Comparison of ENCODE assay signal across 9 cellular contexts in the genomic region with DNA sequence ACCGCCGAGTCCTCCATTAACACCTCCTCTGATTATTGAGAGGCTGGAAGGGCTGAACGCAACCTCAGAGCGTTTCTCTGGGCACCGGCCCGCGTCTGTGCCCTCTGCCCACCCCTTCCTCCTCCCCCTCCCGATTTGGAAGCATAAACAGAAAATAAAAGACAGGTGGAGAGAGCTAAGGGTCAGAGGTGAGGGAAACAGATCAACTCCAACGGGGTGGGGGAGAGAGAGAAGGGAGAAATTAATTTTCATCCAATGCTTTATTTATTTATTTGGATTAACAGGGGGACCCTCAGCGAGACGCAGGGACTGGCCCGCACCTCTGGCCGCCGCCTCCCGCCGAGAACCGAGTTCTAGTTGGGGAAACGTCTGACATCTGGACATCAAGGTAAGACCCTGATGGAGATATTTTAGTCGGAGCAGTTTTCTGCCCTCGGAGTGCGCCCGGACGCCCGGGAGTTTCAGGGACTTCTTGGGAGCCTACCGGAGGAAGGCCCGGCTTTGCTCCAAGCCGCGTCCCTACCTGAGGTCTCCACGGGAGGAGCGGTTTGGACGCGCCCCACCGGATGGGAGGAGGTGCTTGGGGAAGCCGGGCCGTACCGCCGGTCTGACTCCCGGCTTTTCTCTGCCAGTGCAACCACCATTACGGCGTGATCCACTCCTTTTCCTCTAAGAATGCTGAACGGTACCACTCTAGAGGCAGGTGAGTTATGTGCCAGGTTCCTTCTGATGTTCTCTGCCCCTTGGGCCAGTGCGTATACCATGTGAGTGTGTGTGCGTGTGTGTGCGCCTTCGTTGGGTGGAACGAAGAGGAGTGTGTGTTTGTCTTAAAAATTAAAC. TPM values are rescaled to one million over a fixed set of nuclear protein-coding genes. Genes with fewer than 3 reads are reported as not detected.
DNase-seq lines count a peak whose midpoint lies in the region; ATAC-seq and TF ChIP-seq lines count a peak whose summit lies in the region.
"Had no signal": no experiment of that assay in that cellular context is flagged by ENCODE, and none has a peak within 500 bp of the region (broad histone marks: within the 10 kb centered on the region; RNA-seq: fewer than 3 reads in every experiment).

No MANE protein-coding gene starts in this region.

- H3K27ac Mint-ChIP-seq in activated naive CD4-positive, alpha-beta T cell treated with anti-CD3 and anti-CD28 coated beads, Interleukin-2, amount 50 U/mL, for 24 hours = peak overlapping the region; percentile 59
- peak overlapping the region; percentile 90 for H3K27ac Mint-ChIP-seq in glutamatergic neuron (ENCODE audit: unreplicated experiment)
- H3K27ac Mint-ChIP-seq in stimulated activated naive CD8-positive, alpha-beta T cell treated with anti-CD3 and anti-CD28 coated beads, Interleukin-15, amount 100 ng/mL, for 72 hours = no peak overlapping the region

- peaks cover 78% of the 10 kb centered on the region for H3K27me3 Mint-ChIP-seq in activated naive CD4-positive, alpha-beta T cell treated with anti-CD3 and anti-CD28 coated beads, Interleukin-2, amount 50 U/mL, for 24 hours
- H3K27me3 Mint-ChIP-seq in glutamatergic neuron (ENCODE audit: unreplicated experiment) = peaks cover 43% of the 10 kb centered on the region
- H3K27me3 Mint-ChIP-seq in stimulated activated naive CD8-positive, alpha-beta T cell treated with anti-CD3 and anti-CD28 coated beads, Interleukin-15, amount 100 ng/mL, for 72 hours = peaks cover 99% of the 10 kb centered on the region

- peak overlapping the region; percentile 83 for H3K4me3 Mint-ChIP-seq in activated naive CD4-positive, alpha-beta T cell treated with anti-CD3 and anti-CD28 coated beads, Interleukin-2, amount 50 U/mL, for 24 hours
- peak overlapping the region; percentile 90 for H3K4me3 Mint-ChIP-seq in glutamatergic neuron (ENCODE audit: unreplicated experiment)
- peak overlapping the region; percentile 93 to 97 for H3K4me3 Mint-ChIP-seq in stimulated activated naive CD8-positive, alpha-beta T cell treated with anti-CD3 and anti-CD28 coated beads, Interleukin-15, amount 100 ng/mL, for 72 hours

- no peaks in the 10 kb centered on the region for H3K36me3 Mint-ChIP-seq in activated naive CD4-positive, alpha-beta T cell treated with anti-CD3 and anti-CD28 coated beads, Interleukin-2, amount 50 U/mL, for 24 hours
- H3K36me3 Mint-ChIP-seq in glutamatergic neuron (ENCODE audit: unreplicated experiment) = peaks cover 5% of the 10 kb centered on the region

- ATAC-seq in stimulated activated naive CD8-positive, alpha-beta T cell treated with anti-CD3 and anti-CD28 coated beads, Interleukin-15, amount 100 ng/mL, for 72 hours = peak; percentile 34
- ATAC-seq in GM21529 (IDR thresholded peaks at IDR 0.05; ENCODE audit: unreplicated experiment) (no peak), GM21381 (IDR thresholded peaks at IDR 0.05; ENCODE audit: unreplicated experiment) (no peak)

- in situ Hi-C loops in GM13977 (cut with MboI; ENCODE audit: low pct_unique_long_range_greater_than_20kb, low sequenced_read_pairs, unreplicated experiment) = no loop called here

- TF ChIP-seq CTCF in glutamatergic neuron (IDR thresholded peaks at IDR 0.05; ENCODE audit: partially characterized antibody, unreplicated experiment) (no peak), GM13977 (IDR thresholded peaks at IDR 0.05; ENCODE audit: extremely low read depth, insufficient read depth, missing control alignments) (no peak)

- peaks cover 72% of the 10 kb centered on the region for H3K4me1 Mint-ChIP-seq in activated naive CD4-positive, alpha-beta T cell treated with anti-CD3 and anti-CD28 coated beads, Interleukin-2, amount 50 U/mL, for 24 hours
- H3K4me1 Mint-ChIP-seq in glutamatergic neuron (ENCODE audit: low read depth, unreplicated experiment) = peaks cover 28% of the 10 kb centered on the region
- peaks cover 87% of the 10 kb centered on the region for H3K4me1 Mint-ChIP-seq in stimulated activated naive CD8-positive, alpha-beta T cell treated with anti-CD3 and anti-CD28 coated beads, Interleukin-15, amount 100 ng/mL, for 72 hours

- H3K9me3 Mint-ChIP-seq in activated naive CD4-positive, alpha-beta T cell treated with anti-CD3 and anti-CD28 coated beads, Interleukin-2, amount 50 U/mL, for 24 hours = no peaks in the 10 kb centered on the region
- peaks cover 20% of the 10 kb centered on the region for H3K9me3 Mint-ChIP-seq in glutamatergic neuron (ENCODE audit: unreplicated experiment)
- H3K9me3 Mint-ChIP-seq in stimulated activated naive CD8-positive, alpha-beta T cell treated with anti-CD3 and anti-CD28 coated beads, Interleukin-15, amount 100 ng/mL, for 72 hours = no peaks in the 10 kb centered on the region

- no peak for DNase-seq in activated naive CD4-positive, alpha-beta T cell (lab: John Stamatoyannopoulos, UW)
- DNase-seq in UCSD-AML1 (lab: John Stamatoyannopoulos, UW; ENCODE audit: unreplicated experiment) (peak; percentile 8), glutamatergic neuron (peak; percentile 27), GM13977 (ENCODE audit: low spot score) (no peak)
- DNase-seq in stimulated activated naive CD8-positive, alpha-beta T cell treated with anti-CD3 and anti-CD28 coated beads, Interleukin-15, amount 100 ng/mL, for 72 hours = peak; percentile 14 to 19
- DNase-seq: dermis blood vessel endothelial cell had no signal

RNA-seq across cellular contexts. Expression of gene LHX9, which starts 5.1 kb away (rescaled TPM):
- total RNA-seq in glutamatergic neuron (ENCODE audit: unreplicated experiment) = 37.2 TPM
- total RNA-seq: dermis blood vessel endothelial cell had no signal

RNA-seq across cellular contexts. Expression of gene C1orf53, which starts 9.6 kb away (rescaled TPM):
- total RNA-seq in glutamatergic neuron (ENCODE audit: unreplicated experiment) = 5.9 TPM

Comparison
In these comparisons a context has a peak if more than half of its experiments do, and no peak if none do; other contexts are left out.
1. H3K27ac Mint-ChIP-seq: peak in activated naive CD4-positive, alpha-beta T cell treated with anti-CD3 and anti-CD28 coated beads, Interleukin-2, amount 50 U/mL, for 24 hours (single experiment) and glutamatergic neuron (single experiment); none in stimulated activated naive CD8-positive, alpha-beta T cell treated with anti-CD3 and anti-CD28 coated beads, Interleukin-15, amount 100 ng/mL, for 72 hours (0 of 2).
2. DNase-seq: peak in UCSD-AML1 (single experiment), glutamatergic neuron (single experiment) and stimulated activated naive CD8-positive, alpha-beta T cell treated with anti-CD3 and anti-CD28 coated beads, Interleukin-15, amount 100 ng/mL, for 72 hours (2 of 2); none in activated naive CD4-positive, alpha-beta T cell (0 of 4) and GM13977 (single experiment).
3. Peak in every context shown above with its lines, with median percentiles within 50 percentile points of each other: H3K4me3 Mint-ChIP-seq.